ENCODE assay signal across 16 cellular contexts in the genomic region with DNA sequence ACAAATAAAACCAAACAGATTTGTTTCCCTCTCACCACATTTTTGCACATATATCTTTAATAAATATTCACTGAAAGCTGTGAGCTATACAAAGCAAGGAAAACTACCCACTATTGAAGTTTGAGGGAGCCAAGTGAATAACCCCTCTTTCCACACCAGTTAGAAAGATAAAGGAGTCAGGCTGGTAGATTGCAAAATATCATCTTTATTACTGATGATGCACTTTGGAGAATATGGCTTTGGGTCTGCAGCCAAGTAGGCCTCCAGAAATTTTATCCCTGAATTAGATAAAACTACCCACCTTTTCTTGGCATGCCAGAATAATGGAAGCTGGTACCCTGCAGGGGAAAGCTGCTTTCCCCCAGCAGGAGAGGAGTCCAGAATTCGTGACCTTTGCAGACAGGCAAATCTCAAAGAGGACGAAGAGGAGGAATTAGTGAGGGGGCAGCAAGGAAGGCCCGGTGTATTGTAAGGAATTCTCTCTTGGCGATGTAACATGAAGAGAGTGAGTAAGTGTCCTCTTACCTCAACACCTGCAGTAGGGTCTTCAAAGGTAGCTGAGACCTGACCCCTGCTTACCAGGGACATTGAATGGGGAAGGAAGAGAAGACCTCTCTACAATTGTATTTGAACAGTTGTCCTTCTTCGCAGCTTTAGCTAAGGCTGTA.
DNase-seq lines count a peak whose midpoint lies in the region; ATAC-seq and TF ChIP-seq lines count a peak whose summit lies in the region.
"Had no signal": no experiment of that assay in that cellular context is flagged by ENCODE, and none has a peak within 500 bp of the region (broad histone marks: within the 10 kb centered on the region; RNA-seq: fewer than 3 reads in every experiment).

No MANE protein-coding gene starts in this region.

- peaks cover 37% of the 10 kb centered on the region for H3K36me3 ChIP-seq in PC-9 (ENCODE audit: low read depth)
- no peaks in the 10 kb centered on the region for H3K36me3 ChIP-seq in gastrocnemius medialis

- no peak for TF ChIP-seq CTCF in PC-9 (conservative IDR thresholded peaks at IDR 0.05)
- TF ChIP-seq CTCF in fibroblast of villous mesenchyme (IDR thresholded peaks at IDR 0.05; ENCODE audit: insufficient read depth, low read depth, low read length), result no peak
- TF ChIP-seq CTCF in gastrocnemius medialis (IDR thresholded peaks at IDR 0.05 in 4 of 5, conservative IDR thresholded peaks at IDR 0.05 in 1 of 5), result no peak

- peaks cover 77% of the 10 kb centered on the region for H3F3A ChIP-seq in PC-9 (ENCODE audit: insufficient read depth, low read depth)

- H3K27ac Mint-ChIP-seq in T-helper 2 cell treated with Interferon-gamma antibody and Interleukin-4, amounts not matched to agents 5 μg/mL and 100 μg/mL, for 36 hours, result peak overlapping the region; percentile 59

- 0 out of 2 replicates have a peak overlapping the region, but pooled peaks have one; percentile 67 for H3K4me2 ChIP-seq in PC-9

- peaks cover 37% of the 10 kb centered on the region for H3K4me1 Mint-ChIP-seq in T-helper 2 cell treated with Interferon-gamma antibody and Interleukin-4, amounts not matched to agents 5 μg/mL and 100 μg/mL, for 36 hours (ENCODE audit: low read depth)

- no peaks in the 10 kb centered on the region for H3K27me3 Mint-ChIP-seq in T-helper 2 cell treated with Interferon-gamma antibody and Interleukin-4, amounts not matched to agents 5 μg/mL and 100 μg/mL, for 36 hours (ENCODE audit: low read depth)
- H3K27me3 Mint-ChIP-seq: activated T-cell treated with anti-CD3 and anti-CD28 coated beads, Interleukin-2, amount 50 U/mL, for 24 hours had no signal

- peaks cover 78% of the 10 kb centered on the region for H3K79me2 ChIP-seq in PC-9 (ENCODE audit: low read depth)

- no peak overlapping the region for H3K4me3 ChIP-seq in PC-9
- H3K4me3 ChIP-seq in fibroblast of villous mesenchyme (ENCODE audit: low read depth, low read length), result no peak overlapping the region
- no peak overlapping the region for H3K4me3 ChIP-seq in gastrocnemius medialis
- H3K4me3 ChIP-seq: body of pancreas had no signal

- H3K4me1 ChIP-seq in PC-9 (replicated peaks; ENCODE audit: insufficient read depth), result peaks cover 76% of the 10 kb centered on the region
- H3K4me1 ChIP-seq in gastrocnemius medialis, result peaks cover 68 to 70% of the 10 kb centered on the region in 2 donors

- H3K4me3 Mint-ChIP-seq in T-helper 2 cell treated with Interferon-gamma antibody and Interleukin-4, amounts not matched to agents 5 μg/mL and 100 μg/mL, for 36 hours, result no peak overlapping the region
- H3K4me3 Mint-ChIP-seq: activated T-cell treated with anti-CD3 and anti-CD28 coated beads, Interleukin-2, amount 50 U/mL, for 24 hours had no signal

- POLR2A ChIA-PET in PC-9 (lab: Charles Lee; ENCODE audit: unreplicated experiment), result no interaction called here

- H2AFZ ChIP-seq in PC-9, result no peak overlapping the region

- intact Hi-C loops in PC-9 (cut with micrococcal nuclease; ENCODE audit: unreplicated experiment) (loop anchor here (1.0 to 5.0 kb wide), 2 partner anchors 83 to 97 kb away; a partner anchor contains a TSS), gastrocnemius medialis (cut with DNase I; ENCODE audit: low total_unique reads) (no loop called here)

- no peak for DNase-seq in T-helper 2 cell treated with Interferon-gamma antibody and Interleukin-4, amounts not matched to agents 5 μg/mL and 100 μg/mL, for 36 hours (ENCODE audit: low spot score)
- DNase-seq in T-helper 2 cell (no peak), PC-9 (no peak), fibroblast of villous mesenchyme (ENCODE audit: low read depth) (peak; percentile 65), gastrocnemius medialis (no peak), G401 (ENCODE audit: low spot score) (no peak), occipital lobe (lab: John Stamatoyannopoulos, UW) (no peak)
- DNase-seq: activated CD4-positive, alpha-beta T cell treated with anti-CD3 and anti-CD28 coated beads for 48 hours; activated T-cell treated with anti-CD3 and anti-CD28 coated beads, Interleukin-2, amount 50 U/mL, for 24 hours; body of pancreas; effector memory CD4-positive, alpha-beta T cell; left colon; NCI-H2107; NCI-H774; small intestine had no signal

- CTCF ChIA-PET in PC-9 (lab: Charles Lee), result no interaction called here

- H4K20me1 ChIP-seq in PC-9 (ENCODE audit: insufficient read depth), result no peaks in the 10 kb centered on the region

- no TSS peak for BruUV-seq in PC-9 (replicated peaks; lab: Mats Ljungman, UMichigan)

- no peak for ATAC-seq in gastrocnemius medialis
- ATAC-seq in HG02642 (IDR thresholded peaks at IDR 0.05; ENCODE audit: poor library complexity, unreplicated experiment), result no peak
- ATAC-seq: body of pancreas, left colon had no signal

- TF ChIP-seq POLR2A in gastrocnemius medialis (IDR thresholded peaks at IDR 0.05), result no peak

- in situ Hi-C loops in gastrocnemius medialis (cut with MboI; ENCODE audit: low sequenced_read_pairs in 4 of 4) (no loop called here), G401 (cut with HindIII; ENCODE audit: low sequenced_read_pairs) (no loop called here)

- no peaks in the 10 kb centered on the region for H3K27me3 ChIP-seq in PC-9 (ENCODE audit: insufficient read depth, low read depth)
- H3K27me3 ChIP-seq in gastrocnemius medialis, result no peaks in the 10 kb centered on the region
- H3K27me3 ChIP-seq: body of pancreas had no signal

- peaks cover 16% of the 10 kb centered on the region for H3K36me3 Mint-ChIP-seq in T-helper 2 cell treated with Interferon-gamma antibody and Interleukin-4, amounts not matched to agents 5 μg/mL and 100 μg/mL, for 36 hours (ENCODE audit: low read depth)

- H3K27ac ChIP-seq in PC-9 (peak overlapping the region; percentile 92), gastrocnemius medialis (peak overlapping the region in 3 of 4 donors; percentile 75 to 83 (median 81))

- H3K9me2 ChIP-seq in PC-9 (ENCODE audit: insufficient read depth), result no peaks in the 10 kb centered on the region

- no peaks in the 10 kb centered on the region for H3K9me3 ChIP-seq in PC-9 (ENCODE audit: insufficient read depth, low read depth)
- H3K9me3 ChIP-seq in gastrocnemius medialis, result no peaks in the 10 kb centered on the region
- H3K9me3 ChIP-seq: body of pancreas had no signal

- H3K9me3 Mint-ChIP-seq in T-helper 2 cell treated with Interferon-gamma antibody and Interleukin-4, amounts not matched to agents 5 μg/mL and 100 μg/mL, for 36 hours, result no peaks in the 10 kb centered on the region
- H3K9me3 Mint-ChIP-seq: activated T-cell treated with anti-CD3 and anti-CD28 coated beads, Interleukin-2, amount 50 U/mL, for 24 hours had no signal
